Comparison of ENCODE assay signal across 16 cellular contexts in genomic region chr6:55433446-55434130, GRCh38.
DNase-seq lines count a peak whose midpoint lies in the region; ATAC-seq and TF ChIP-seq lines count a peak whose summit lies in the region.
"Had no signal": no experiment of that assay in that cellular context is flagged by ENCODE, and none has a peak within 500 bp of the region (broad histone marks: within the 10 kb centered on the region; RNA-seq: fewer than 3 reads in every experiment).

No MANE protein-coding gene starts in this region.

- peak; percentile 46; the same call in 1 of the 2 replicates for ATAC-seq in WTC11
- ATAC-seq: activated CD4-positive, alpha-beta T cell treated with anti-CD3 and anti-CD28 coated beads for 36 hours had no signal

- no peak overlapping the region for H3K4me3 ChIP-seq in A673 (ENCODE audit: low read depth, low read length, poor library complexity, severe bottlenecking)
- no peak overlapping the region for H3K4me3 ChIP-seq in foreskin fibroblast (ENCODE audit: low read depth in 1 of 2, low read length in 2 of 2)
- H3K4me3 ChIP-seq in dorsolateral prefrontal cortex: no peak overlapping the region
- H3K4me3 ChIP-seq: Peyer's patch had no signal

- TF ChIP-seq CTCF in A673 (conservative IDR thresholded peaks at IDR 0.05; ENCODE audit: low read depth, low read length) (no peak), WTC11 (IDR thresholded peaks at IDR 0.05) (no peak), foreskin fibroblast (IDR thresholded peaks at IDR 0.05; ENCODE audit: low read depth, low read length) (no peak), dorsolateral prefrontal cortex (IDR thresholded peaks at IDR 0.05 in 54 of 56, conservative IDR thresholded peaks at IDR 0.05 in 2 of 56; ENCODE audit: low read depth in 1 of 56, partially characterized antibody in 56 of 56) (no peak), endothelial cell (IDR thresholded peaks at IDR 0.05; ENCODE audit: unreplicated experiment) (no peak)

- H3K27me3 Mint-ChIP-seq in WTC11 (ENCODE audit: low read depth) (no peaks in the 10 kb centered on the region), endothelial cell (ENCODE audit: unreplicated experiment) (peaks cover 1% of the 10 kb centered on the region)
- H3K27me3 Mint-ChIP-seq: activated CD4-positive, alpha-beta T cell treated with anti-CD3 and anti-CD28 coated beads for 36 hours; activated naive CD8-positive, alpha-beta T cell treated with anti-CD3 and anti-CD28 coated beads, Interleukin-2, amount 10 ng/mL, durations not matched to agents 7 days and 5 days had no signal

- H3K4me1 Mint-ChIP-seq in WTC11: peaks cover 11% of the 10 kb centered on the region
- H3K4me1 Mint-ChIP-seq in endothelial cell (ENCODE audit: unreplicated experiment): no peaks in the 10 kb centered on the region
- H3K4me1 Mint-ChIP-seq: activated CD4-positive, alpha-beta T cell treated with anti-CD3 and anti-CD28 coated beads for 36 hours; activated naive CD8-positive, alpha-beta T cell treated with anti-CD3 and anti-CD28 coated beads, Interleukin-2, amount 10 ng/mL, durations not matched to agents 7 days and 5 days had no signal

- intact Hi-C loops in A673 (cut with micrococcal nuclease; ENCODE audit: unreplicated experiment) (no loop called here), dorsolateral prefrontal cortex (cut with DNase I) (no loop called here)

- DNase-seq in A673 (ENCODE audit: low spot score): peak; percentile 89
- DNase-seq in HT1080 (ENCODE audit: low read depth): peak; percentile 42
- DNase-seq in WTC11 (ENCODE audit: low spot score): no peak
- DNase-seq in foreskin fibroblast: peak; percentile 52 to 76
- DNase-seq in dorsolateral prefrontal cortex: no peak
- DNase-seq in endothelial cell (ENCODE audit: low spot score): no peak
- no peak for DNase-seq in T-helper 2 cell
- DNase-seq in hepatic stellate cell (ENCODE audit: low spot score): no peak
- DNase-seq: ACHN; activated CD4-positive, alpha-beta T cell treated with anti-CD3 and anti-CD28 coated beads for 36 hours; activated naive CD8-positive, alpha-beta T cell treated with anti-CD3 and anti-CD28 coated beads, Interleukin-2, amount 10 ng/mL, durations not matched to agents 7 days and 5 days; NCI-H1092; occipital lobe; Peyer's patch; small intestine had no signal

- no TSS peak for BruUV-seq in A673 (replicated peaks; lab: Mats Ljungman, UMichigan)

- no peaks in the 10 kb centered on the region for H3K36me3 Mint-ChIP-seq in WTC11
- no peaks in the 10 kb centered on the region for H3K36me3 Mint-ChIP-seq in endothelial cell (ENCODE audit: low read depth, unreplicated experiment)
- H3K36me3 Mint-ChIP-seq: activated naive CD8-positive, alpha-beta T cell treated with anti-CD3 and anti-CD28 coated beads, Interleukin-2, amount 10 ng/mL, durations not matched to agents 7 days and 5 days; mesothelial cell of epicardium had no signal

- peaks cover 4% of the 10 kb centered on the region for H3K4me1 ChIP-seq in A673 (ENCODE audit: insufficient read depth, low read length, poor library complexity, severe bottlenecking)
- H3K4me1 ChIP-seq: Peyer's patch had no signal

- no peaks in the 10 kb centered on the region for H3K36me3 ChIP-seq in A673 (ENCODE audit: insufficient read depth, low read length, poor library complexity, severe bottlenecking)
- H3K36me3 ChIP-seq: Peyer's patch had no signal

- no peaks in the 10 kb centered on the region for H3K9me3 ChIP-seq in A673 (ENCODE audit: low read depth, low read length, poor library complexity, severe bottlenecking)
- H3K9me3 ChIP-seq: Peyer's patch had no signal

- H3K27ac ChIP-seq in A673 (ENCODE audit: low read depth, low read length, poor library complexity, severe bottlenecking) (no peak overlapping the region), dorsolateral prefrontal cortex (no peak overlapping the region)
- H3K27ac ChIP-seq: Peyer's patch had no signal

- CTCF ChIA-PET in A673 (lab: Charles Lee) (no interaction called here), WTC11 (lab: Charles Lee) (no interaction called here)

- no peaks in the 10 kb centered on the region for H3K9me3 Mint-ChIP-seq in WTC11
- H3K9me3 Mint-ChIP-seq in endothelial cell (ENCODE audit: unreplicated experiment): no peaks in the 10 kb centered on the region

- H3K27ac Mint-ChIP-seq in WTC11 (no peak overlapping the region), endothelial cell (ENCODE audit: unreplicated experiment) (no peak overlapping the region)
- H3K27ac Mint-ChIP-seq: activated CD4-positive, alpha-beta T cell treated with anti-CD3 and anti-CD28 coated beads for 36 hours; activated naive CD8-positive, alpha-beta T cell treated with anti-CD3 and anti-CD28 coated beads, Interleukin-2, amount 10 ng/mL, durations not matched to agents 7 days and 5 days; mesothelial cell of epicardium had no signal

- POLR2A ChIA-PET in A673 (lab: Charles Lee; ENCODE audit: low non-redundant PET): no interaction called here
- POLR2A ChIA-PET in WTC11 (lab: Charles Lee): no interaction called here

- H3K4me3 Mint-ChIP-seq in WTC11 (no peak overlapping the region), endothelial cell (ENCODE audit: unreplicated experiment) (no peak overlapping the region)
- H3K4me3 Mint-ChIP-seq: activated CD4-positive, alpha-beta T cell treated with anti-CD3 and anti-CD28 coated beads for 36 hours; activated naive CD8-positive, alpha-beta T cell treated with anti-CD3 and anti-CD28 coated beads, Interleukin-2, amount 10 ng/mL, durations not matched to agents 7 days and 5 days; mesothelial cell of epicardium had no signal

- H3K27me3 ChIP-seq in A673 (replicated peaks; ENCODE audit: insufficient read depth, low read depth, low read length, poor library complexity) (no peaks in the 10 kb centered on the region), dorsolateral prefrontal cortex (no peaks in the 10 kb centered on the region)
- H3K27me3 ChIP-seq: Peyer's patch had no signal

TF ChIP-seq in WTC11, 78 proteins besides CTCF, POLR2A, EP300 and RAD21:
- TF ChIP-seq ATF2 (CRISPR knock-in tag; IDR thresholded peaks at IDR 0.05; ENCODE audit: borderline replicate concordance, low read depth): no peak
- TF ChIP-seq FOXK1 (CRISPR knock-in tag; IDR thresholded peaks at IDR 0.05): no peak
- TF ChIP-seq HMGA2 (CRISPR knock-in tag; IDR thresholded peaks at IDR 0.05): no peak
- no peak for TF ChIP-seq AR (CRISPR knock-in tag; IDR thresholded peaks at IDR 0.05)
- no peak for TF ChIP-seq USF2 (CRISPR knock-in tag; IDR thresholded peaks at IDR 0.05)

Comparison
In these comparisons a context has a peak if more than half of its experiments do, and no peak if none do; other contexts are left out.
1. DNase-seq: peak in A673 (single experiment), HT1080 (single experiment) and foreskin fibroblast (2 of 2); none in WTC11 (single experiment), dorsolateral prefrontal cortex (0 of 10), endothelial cell (single experiment), T-helper 2 cell (0 of 5) and hepatic stellate cell (single experiment).